28 cellular contexts compared by ENCODE assay signal in the genomic region with DNA sequence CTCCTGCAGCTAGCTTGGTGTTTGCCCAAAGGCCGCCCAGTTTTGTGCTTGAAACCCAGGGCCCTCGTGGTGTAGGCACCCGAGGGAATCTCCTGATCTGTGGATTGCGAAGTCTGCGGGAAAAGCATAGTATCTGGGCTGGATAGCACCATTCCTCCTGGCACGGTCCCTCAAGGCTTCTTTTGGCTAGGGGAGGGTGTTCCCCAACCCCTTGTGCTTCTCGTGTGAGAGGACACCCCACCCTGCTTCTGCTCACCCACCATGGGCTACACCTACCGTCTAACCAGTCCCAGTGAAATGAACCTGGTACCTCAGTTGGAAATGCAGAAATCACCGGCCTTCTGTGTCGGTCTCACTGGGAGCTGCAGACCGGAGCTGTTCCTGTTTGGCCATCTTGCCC.
"Had no signal": no experiment of that assay in that cellular context is flagged by ENCODE, and none has a peak within 500 bp of the region (broad histone marks: within the 10 kb centered on the region; RNA-seq: fewer than 3 reads in every experiment).

No MANE protein-coding gene starts in this region.

- H3K36me3 ChIP-seq: left lung, lower lobe of right lung, pancreas, prostate gland, stomach, thyroid gland, transverse colon, upper lobe of left lung had no signal

- H3K36me3 Mint-ChIP-seq: immature natural killer cell; naive thymus-derived CD8-positive, alpha-beta T cell; stimulated activated naive B cell treated with anti-CD40 and anti-IgM and Interleukin-4, amounts not matched to agents 10 μg/mL and 1 μg/mL and 100 μg/mL, for 72 hours had no signal

- H3K9me3 ChIP-seq: lower lobe of right lung, pancreas, prostate gland, testis, thyroid gland, transverse colon, upper lobe of left lung had no signal

- H3K27ac Mint-ChIP-seq: immature natural killer cell; naive thymus-derived CD8-positive, alpha-beta T cell; nephron progenitor cell; stimulated activated naive B cell treated with anti-CD40 and anti-IgM and Interleukin-4, amounts not matched to agents 10 μg/mL and 1 μg/mL and 100 μg/mL, for 72 hours had no signal

- H3K27ac ChIP-seq: left lung, lower lobe of right lung, pancreas, prostate gland, stomach, testis, thyroid gland, transverse colon, upper lobe of left lung had no signal

- ATAC-seq: left colon; left lung; lower lobe of right lung; naive thymus-derived CD8-positive, alpha-beta T cell; pancreas; right cardiac atrium; stimulated activated naive B cell treated with anti-CD40 and anti-IgM and Interleukin-4, amounts not matched to agents 10 μg/mL and 1 μg/mL and 100 μg/mL, for 72 hours; stimulated activated naive CD8-positive, alpha-beta T cell treated with anti-CD3 and anti-CD28 coated beads, Interleukin-15, Interleukin-2, amounts not matched to agents 100 U/mL and 50 U/mL, for 24 hours had no signal

- DNase-seq: hypothalamus; immature natural killer cell; kidney; left colon; lower lobe of right lung; mammary epithelial cell; mesenchymal stem cell; naive thymus-derived CD8-positive, alpha-beta T cell; nephron progenitor cell; nucleus accumbens; pancreas; retina; stimulated activated CD4-positive, alpha-beta T cell treated with anti-CD3 and anti-CD28 coated beads, Interleukin-12 subunit alpha, Interleukin-12 subunit beta, amount 100 ng/mL, for 4 hours; stimulated activated CD4-positive, alpha-beta T cell treated with anti-CD3 and anti-CD28 coated beads, Interleukin-15, amount 100 ng/mL, for 24 hours; stimulated activated CD4-positive, alpha-beta T cell treated with anti-CD3 and anti-CD28 coated beads, Interleukin-2, amount 100 ng/mL, for 24 hours; stimulated activated CD4-positive, alpha-beta T cell treated with anti-CD3 and anti-CD28 coated beads, Interleukin-4, amount 100 ng/mL, for 1 hour; stimulated activated naive B cell treated with anti-CD40 and anti-IgM and Interleukin-4, amounts not matched to agents 10 μg/mL and 1 μg/mL and 100 μg/mL, for 72 hours; stimulated activated naive CD8-positive, alpha-beta T cell treated with anti-CD3 and anti-CD28 coated beads, Interleukin-15, Interleukin-2, amounts not matched to agents 100 U/mL and 50 U/mL, for 24 hours; stomach; testis; thyroid gland; transverse colon; upper lobe of left lung had no signal

- FAIRE-seq: islet of Langerhans, kidney, pancreas had no signal

- H3K4me1 ChIP-seq: lower lobe of right lung, pancreas, prostate gland, stomach, testis, thyroid gland, transverse colon, upper lobe of left lung had no signal

- H3K4me3 Mint-ChIP-seq: immature natural killer cell; naive thymus-derived CD8-positive, alpha-beta T cell; nephron progenitor cell; stimulated activated naive B cell treated with anti-CD40 and anti-IgM and Interleukin-4, amounts not matched to agents 10 μg/mL and 1 μg/mL and 100 μg/mL, for 72 hours had no signal

- H3K4me3 ChIP-seq: left lung, lower lobe of right lung, pancreas, prostate gland, skin epidermis, stomach, testis, thyroid gland, transverse colon, upper lobe of left lung had no signal

- H3K4me1 Mint-ChIP-seq: immature natural killer cell; naive thymus-derived CD8-positive, alpha-beta T cell; nephron progenitor cell; stimulated activated naive B cell treated with anti-CD40 and anti-IgM and Interleukin-4, amounts not matched to agents 10 μg/mL and 1 μg/mL and 100 μg/mL, for 72 hours had no signal

- H3K27me3 Mint-ChIP-seq: stimulated activated naive B cell treated with anti-CD40 and anti-IgM and Interleukin-4, amounts not matched to agents 10 μg/mL and 1 μg/mL and 100 μg/mL, for 72 hours had no signal

- H3K27me3 ChIP-seq: left lung, pancreas, stomach, testis, thyroid gland, transverse colon, upper lobe of left lung had no signal
